Comparison of ENCODE assay signal across 37 cellular contexts in genomic region chr6:69846312-69846711, GRCh38. TPM values are rescaled to one million over a fixed set of nuclear protein-coding genes. Genes with fewer than 3 reads are reported as not detected.
"Had no signal": no experiment of that assay in that cellular context is flagged by ENCODE, and none has a peak within 500 bp of the region (broad histone marks: within the 10 kb centered on the region; RNA-seq: fewer than 3 reads in every experiment).

No MANE protein-coding gene starts in this region.

- DNase-seq: Karpas-422, Kasumi-1, MG63, MM.1S, MV-4-11, NCI-H1048, NCI-H1092, NCI-H1092 treated with DMSO at 0.1 percent for 48 hours, NCI-H1105, NCI-H1105 treated with DMSO at 0.1 percent for 48 hours, NCI-H1417, NCI-H1417 treated with DMSO at 0.1 percent for 48 hours, NCI-H1436, NCI-H1436 treated with DMSO at 0.1 percent for 48 hours, NCI-H146, NCI-H1694, NCI-H1694 treated with DMSO at 0.1 percent for 48 hours, NCI-H187, NCI-H187 treated with DMSO at 0.1 percent for 48 hours, NCI-H1930, NCI-H2029, NCI-H2029 treated with DMSO at 0.1 percent for 48 hours, NCI-H2081, NCI-H2081 treated with DMSO at 0.1 percent for 48 hours, NCI-H2107, NCI-H2171, NCI-H2171 treated with DMSO at 0.1 percent for 48 hours, NCI-H2227 treated with DMSO at 0.1 percent for 48 hours, NCI-H226, NCI-H345, NCI-H446, NCI-H446 treated with DMSO at 0.1 percent for 48 hours, NCI-H510A, NCI-H510A treated with DMSO at 0.1 percent for 48 hours had no signal

- H3K4me2 ChIP-seq: KMS-11 had no signal

- H3K9me3 ChIP-seq: MG63 had no signal

- H3K9ac ChIP-seq: KMS-11 had no signal

- H3K36me3 ChIP-seq: MG63 had no signal

- H3K4me3 ChIP-seq: MG63 had no signal

- H3K27me3 ChIP-seq: MG63 had no signal

- H3K27ac ChIP-seq: KMS-11 had no signal

RNA-seq across cellular contexts. Expression of gene COL19A1, which starts 20.0 kb away (rescaled TPM):
- total RNA-seq: M059J, MCF 10A had no signal
